Comparison of ENCODE assay signal across 1 cellular context in the genomic region with DNA sequence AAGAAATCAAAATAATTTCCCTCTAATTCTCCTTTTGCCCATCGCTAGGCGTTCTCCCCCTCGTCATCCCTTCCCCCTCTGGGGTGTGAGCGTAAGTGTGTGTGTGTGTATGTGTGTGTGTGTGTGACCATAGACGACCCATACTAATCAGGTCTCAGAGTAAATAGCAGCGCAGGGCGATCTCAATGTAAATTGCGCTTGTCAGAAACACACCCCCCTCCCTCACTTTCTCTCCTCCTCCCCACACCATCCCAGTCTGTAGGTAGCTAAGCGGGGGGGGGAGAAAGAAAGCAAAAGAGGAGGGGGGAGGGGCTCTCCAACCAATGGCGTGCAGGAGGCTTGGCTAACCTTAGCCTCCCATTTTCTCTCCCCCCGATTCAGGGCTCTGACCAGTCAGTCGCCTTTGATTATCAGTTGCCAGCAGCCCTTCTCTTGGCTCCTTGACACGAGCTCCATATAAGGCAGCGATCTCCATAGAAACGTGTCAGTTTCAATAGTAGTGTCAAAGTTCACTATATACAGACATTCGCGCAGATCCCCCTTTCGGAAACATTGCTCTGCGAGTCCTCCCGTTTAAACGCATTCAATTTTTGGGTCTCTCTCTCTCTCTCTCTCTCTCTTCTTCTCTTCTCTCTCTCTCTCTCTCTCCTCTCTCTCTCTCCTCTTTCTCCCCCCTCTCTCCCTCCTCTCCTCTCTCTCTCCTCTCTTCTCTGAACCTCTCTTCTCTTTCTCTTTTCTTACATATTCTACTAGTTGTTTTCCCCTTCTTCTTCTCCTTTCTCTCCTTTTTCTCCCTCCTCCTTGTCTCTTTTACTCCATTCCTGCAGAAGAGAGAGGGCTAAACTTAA.
TF ChIP-seq lines count a peak whose summit lies in the region.

A gene (plus strand): TSS at position 546 of the 848 bp plus-strand sequence. CDS start 1,802 bp downstream, outside the sequence.

TF ChIP-seq in HEK293, 187 proteins besides CTCF, POLR2A, EP300 and RAD21 (continued from another document and continues in another):
- TF ChIP-seq, protein P1, sequence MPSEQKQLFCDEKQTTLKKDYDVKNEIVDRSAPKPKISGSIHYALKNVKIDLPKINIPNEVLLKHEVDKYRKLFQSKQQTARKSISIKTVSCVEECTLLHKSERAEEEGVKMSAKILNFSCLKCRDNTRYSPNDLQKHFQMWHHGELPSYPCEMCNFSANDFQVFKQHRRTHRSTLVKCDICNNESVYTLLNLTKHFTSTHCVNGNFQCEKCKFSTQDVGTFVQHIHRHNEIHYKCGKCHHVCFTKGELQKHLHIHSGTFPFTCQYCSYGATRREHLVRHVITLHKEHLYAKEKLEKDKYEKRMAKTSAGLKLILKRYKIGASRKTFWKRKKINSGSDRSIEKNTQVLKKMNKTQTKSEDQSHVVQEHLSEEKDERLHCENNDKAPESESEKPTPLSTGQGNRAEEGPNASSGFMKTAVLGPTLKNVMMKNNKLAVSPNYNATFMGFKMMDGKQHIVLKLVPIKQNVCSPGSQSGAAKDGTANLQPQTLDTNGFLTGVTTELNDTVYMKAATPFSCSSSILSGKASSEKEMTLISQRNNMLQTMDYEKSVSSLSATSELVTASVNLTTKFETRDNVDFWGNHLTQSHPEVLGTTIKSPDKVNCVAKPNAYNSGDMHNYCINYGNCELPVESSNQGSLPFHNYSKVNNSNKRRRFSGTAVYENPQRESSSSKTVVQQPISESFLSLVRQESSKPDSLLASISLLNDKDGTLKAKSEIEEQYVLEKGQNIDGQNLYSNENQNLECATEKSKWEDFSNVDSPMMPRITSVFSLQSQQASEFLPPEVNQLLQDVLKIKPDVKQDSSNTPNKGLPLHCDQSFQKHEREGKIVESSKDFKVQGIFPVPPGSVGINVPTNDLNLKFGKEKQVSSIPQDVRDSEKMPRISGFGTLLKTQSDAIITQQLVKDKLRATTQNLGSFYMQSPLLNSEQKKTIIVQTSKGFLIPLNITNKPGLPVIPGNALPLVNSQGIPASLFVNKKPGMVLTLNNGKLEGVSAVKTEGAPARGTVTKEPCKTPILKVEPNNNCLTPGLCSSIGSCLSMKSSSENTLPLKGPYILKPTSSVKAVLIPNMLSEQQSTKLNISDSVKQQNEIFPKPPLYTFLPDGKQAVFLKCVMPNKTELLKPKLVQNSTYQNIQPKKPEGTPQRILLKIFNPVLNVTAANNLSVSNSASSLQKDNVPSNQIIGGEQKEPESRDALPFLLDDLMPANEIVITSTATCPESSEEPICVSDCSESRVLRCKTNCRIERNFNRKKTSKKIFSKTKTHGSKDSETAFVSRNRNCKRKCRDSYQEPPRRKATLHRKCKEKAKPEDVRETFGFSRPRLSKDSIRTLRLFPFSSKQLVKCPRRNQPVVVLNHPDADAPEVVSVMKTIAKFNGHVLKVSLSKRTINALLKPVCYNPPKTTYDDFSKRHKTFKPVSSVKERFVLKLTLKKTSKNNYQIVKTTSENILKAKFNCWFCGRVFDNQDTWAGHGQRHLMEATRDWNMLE (tag by site-specific recombination; conservative IDR thresholded peaks at IDR 0.05; ENCODE audit: low read depth): peak; percentile 42
- TF ChIP-seq, protein P2, sequence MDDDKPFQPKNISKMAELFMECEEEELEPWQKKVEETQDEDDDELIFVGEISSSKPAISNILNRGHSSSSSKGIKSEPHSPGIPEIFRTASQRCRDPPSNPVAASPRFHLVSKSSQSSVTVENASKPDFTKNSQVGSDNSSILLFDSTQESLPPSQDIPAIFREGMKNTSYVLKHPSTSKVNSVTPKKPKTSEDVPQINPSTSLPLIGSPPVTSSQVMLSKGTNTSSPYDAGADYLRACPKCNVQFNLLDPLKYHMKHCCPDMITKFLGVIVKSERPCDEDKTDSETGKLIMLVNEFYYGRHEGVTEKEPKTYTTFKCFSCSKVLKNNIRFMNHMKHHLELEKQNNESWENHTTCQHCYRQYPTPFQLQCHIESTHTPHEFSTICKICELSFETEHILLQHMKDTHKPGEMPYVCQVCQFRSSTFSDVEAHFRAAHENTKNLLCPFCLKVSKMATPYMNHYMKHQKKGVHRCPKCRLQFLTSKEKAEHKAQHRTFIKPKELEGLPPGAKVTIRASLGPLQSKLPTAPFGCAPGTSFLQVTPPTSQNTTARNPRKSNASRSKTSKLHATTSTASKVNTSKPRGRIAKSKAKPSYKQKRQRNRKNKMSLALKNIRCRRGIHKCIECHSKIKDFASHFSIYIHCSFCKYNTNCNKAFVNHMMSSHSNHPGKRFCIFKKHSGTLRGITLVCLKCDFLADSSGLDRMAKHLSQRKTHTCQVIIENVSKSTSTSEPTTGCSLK (tag by site-specific recombination; IDR thresholded peaks at IDR 0.05): no peak
- TF ChIP-seq ZBTB20 (tag by site-specific recombination; IDR thresholded peaks at IDR 0.05) (peak; percentile 17; the same call in 1 of the 2 replicates), MEIS1 (CRISPR knock-in tag; IDR thresholded peaks at IDR 0.05; ENCODE audit: borderline replicate concordance) (no peak), ZNF394 (tag by site-specific recombination; IDR thresholded peaks at IDR 0.05; ENCODE audit: borderline replicate concordance) (peak; percentile 69; the same call in 1 of the 2 replicates), GLI2 (tag by site-specific recombination; IDR thresholded peaks at IDR 0.05; ENCODE audit: borderline replicate concordance, low read depth) (no peak; the same call in 1 of the 2 replicates), ZNF423 (tag by site-specific recombination; IDR thresholded peaks at IDR 0.05) (peak; percentile 74), ZNF776 (tag by site-specific recombination; IDR thresholded peaks at IDR 0.05; ENCODE audit: borderline replicate concordance) (peak; percentile 94), ZBTB17 (tag by site-specific recombination; IDR thresholded peaks at IDR 0.05) (peak; percentile 86), REPIN1 (tag by site-specific recombination; IDR thresholded peaks at IDR 0.05; ENCODE audit: low read depth) (no peak; the same call in 1 of the 2 replicates), ZNF416 (tag by site-specific recombination; IDR thresholded peaks at IDR 0.05) (0 out of 2 replicates have a peak, but pooled peaks have one; percentile 32), ZNF184 (tag by site-specific recombination; IDR thresholded peaks at IDR 0.05) (peak; percentile 71; the same call in 1 of the 2 replicates), ZNF121 (tag by site-specific recombination; IDR thresholded peaks at IDR 0.05) (no peak; the same call in 1 of the 2 replicates), ZFP41 (tag by site-specific recombination; IDR thresholded peaks at IDR 0.05; ENCODE audit: borderline replicate concordance) (0 out of 2 replicates have a peak, but pooled peaks have one; percentile 49), ZFHX2 (tag by site-specific recombination; conservative IDR thresholded peaks at IDR 0.05) (peak; percentile 82), KLF10 (tag by site-specific recombination; IDR thresholded peaks at IDR 0.05) (peak; percentile 99), ZXDB (tag by site-specific recombination; IDR thresholded peaks at IDR 0.05) (peak; percentile 88), ZNF23 (tag by site-specific recombination; IDR thresholded peaks at IDR 0.05; ENCODE audit: borderline replicate concordance) (no peak), FEZF1 (tag by site-specific recombination; IDR thresholded peaks at IDR 0.05) (peak; percentile 84), ZNF585B (tag by site-specific recombination; IDR thresholded peaks at IDR 0.05) (0 out of 2 replicates have a peak, but pooled peaks have one; percentile 7), ZNF510 (tag by site-specific recombination; IDR thresholded peaks at IDR 0.05; ENCODE audit: insufficient replicate concordance) (peak; percentile 56), WT1 (tag by site-specific recombination; IDR thresholded peaks at IDR 0.05) (peak; percentile 83), ZNF548 (tag by site-specific recombination; IDR thresholded peaks at IDR 0.05) (0 out of 2 replicates have a peak, but pooled peaks have one; percentile 28), ZNF707 (tag by site-specific recombination; IDR thresholded peaks at IDR 0.05) (no peak), OVOL3 (tag by site-specific recombination; IDR thresholded peaks at IDR 0.05) (peak; percentile 90), ZNF549 (tag by site-specific recombination; IDR thresholded peaks at IDR 0.05) (no peak), ZNF473 (tag by site-specific recombination; IDR thresholded peaks at IDR 0.05) (peak; percentile 86), ZBTB48 (tag by site-specific recombination; IDR thresholded peaks at IDR 0.05) (peak; percentile 61), ZNF19 (tag by site-specific recombination; IDR thresholded peaks at IDR 0.05; ENCODE audit: low read depth) (peak; percentile 89)
- TF ChIP-seq, protein P3, sequence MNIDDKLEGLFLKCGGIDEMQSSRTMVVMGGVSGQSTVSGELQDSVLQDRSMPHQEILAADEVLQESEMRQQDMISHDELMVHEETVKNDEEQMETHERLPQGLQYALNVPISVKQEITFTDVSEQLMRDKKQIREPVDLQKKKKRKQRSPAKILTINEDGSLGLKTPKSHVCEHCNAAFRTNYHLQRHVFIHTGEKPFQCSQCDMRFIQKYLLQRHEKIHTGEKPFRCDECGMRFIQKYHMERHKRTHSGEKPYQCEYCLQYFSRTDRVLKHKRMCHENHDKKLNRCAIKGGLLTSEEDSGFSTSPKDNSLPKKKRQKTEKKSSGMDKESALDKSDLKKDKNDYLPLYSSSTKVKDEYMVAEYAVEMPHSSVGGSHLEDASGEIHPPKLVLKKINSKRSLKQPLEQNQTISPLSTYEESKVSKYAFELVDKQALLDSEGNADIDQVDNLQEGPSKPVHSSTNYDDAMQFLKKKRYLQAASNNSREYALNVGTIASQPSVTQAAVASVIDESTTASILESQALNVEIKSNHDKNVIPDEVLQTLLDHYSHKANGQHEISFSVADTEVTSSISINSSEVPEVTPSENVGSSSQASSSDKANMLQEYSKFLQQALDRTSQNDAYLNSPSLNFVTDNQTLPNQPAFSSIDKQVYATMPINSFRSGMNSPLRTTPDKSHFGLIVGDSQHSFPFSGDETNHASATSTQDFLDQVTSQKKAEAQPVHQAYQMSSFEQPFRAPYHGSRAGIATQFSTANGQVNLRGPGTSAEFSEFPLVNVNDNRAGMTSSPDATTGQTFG (tag by site-specific recombination; IDR thresholded peaks at IDR 0.05; ENCODE audit: borderline replicate concordance): peak; percentile 84
- TF ChIP-seq, protein P4, sequence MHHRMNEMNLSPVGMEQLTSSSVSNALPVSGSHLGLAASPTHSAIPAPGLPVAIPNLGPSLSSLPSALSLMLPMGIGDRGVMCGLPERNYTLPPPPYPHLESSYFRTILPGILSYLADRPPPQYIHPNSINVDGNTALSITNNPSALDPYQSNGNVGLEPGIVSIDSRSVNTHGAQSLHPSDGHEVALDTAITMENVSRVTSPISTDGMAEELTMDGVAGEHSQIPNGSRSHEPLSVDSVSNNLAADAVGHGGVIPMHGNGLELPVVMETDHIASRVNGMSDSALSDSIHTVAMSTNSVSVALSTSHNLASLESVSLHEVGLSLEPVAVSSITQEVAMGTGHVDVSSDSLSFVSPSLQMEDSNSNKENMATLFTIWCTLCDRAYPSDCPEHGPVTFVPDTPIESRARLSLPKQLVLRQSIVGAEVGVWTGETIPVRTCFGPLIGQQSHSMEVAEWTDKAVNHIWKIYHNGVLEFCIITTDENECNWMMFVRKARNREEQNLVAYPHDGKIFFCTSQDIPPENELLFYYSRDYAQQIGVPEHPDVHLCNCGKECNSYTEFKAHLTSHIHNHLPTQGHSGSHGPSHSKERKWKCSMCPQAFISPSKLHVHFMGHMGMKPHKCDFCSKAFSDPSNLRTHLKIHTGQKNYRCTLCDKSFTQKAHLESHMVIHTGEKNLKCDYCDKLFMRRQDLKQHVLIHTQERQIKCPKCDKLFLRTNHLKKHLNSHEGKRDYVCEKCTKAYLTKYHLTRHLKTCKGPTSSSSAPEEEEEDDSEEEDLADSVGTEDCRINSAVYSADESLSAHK (tag by site-specific recombination; IDR thresholded peaks at IDR 0.05): peak; percentile 89
- TF ChIP-seq, protein P5, sequence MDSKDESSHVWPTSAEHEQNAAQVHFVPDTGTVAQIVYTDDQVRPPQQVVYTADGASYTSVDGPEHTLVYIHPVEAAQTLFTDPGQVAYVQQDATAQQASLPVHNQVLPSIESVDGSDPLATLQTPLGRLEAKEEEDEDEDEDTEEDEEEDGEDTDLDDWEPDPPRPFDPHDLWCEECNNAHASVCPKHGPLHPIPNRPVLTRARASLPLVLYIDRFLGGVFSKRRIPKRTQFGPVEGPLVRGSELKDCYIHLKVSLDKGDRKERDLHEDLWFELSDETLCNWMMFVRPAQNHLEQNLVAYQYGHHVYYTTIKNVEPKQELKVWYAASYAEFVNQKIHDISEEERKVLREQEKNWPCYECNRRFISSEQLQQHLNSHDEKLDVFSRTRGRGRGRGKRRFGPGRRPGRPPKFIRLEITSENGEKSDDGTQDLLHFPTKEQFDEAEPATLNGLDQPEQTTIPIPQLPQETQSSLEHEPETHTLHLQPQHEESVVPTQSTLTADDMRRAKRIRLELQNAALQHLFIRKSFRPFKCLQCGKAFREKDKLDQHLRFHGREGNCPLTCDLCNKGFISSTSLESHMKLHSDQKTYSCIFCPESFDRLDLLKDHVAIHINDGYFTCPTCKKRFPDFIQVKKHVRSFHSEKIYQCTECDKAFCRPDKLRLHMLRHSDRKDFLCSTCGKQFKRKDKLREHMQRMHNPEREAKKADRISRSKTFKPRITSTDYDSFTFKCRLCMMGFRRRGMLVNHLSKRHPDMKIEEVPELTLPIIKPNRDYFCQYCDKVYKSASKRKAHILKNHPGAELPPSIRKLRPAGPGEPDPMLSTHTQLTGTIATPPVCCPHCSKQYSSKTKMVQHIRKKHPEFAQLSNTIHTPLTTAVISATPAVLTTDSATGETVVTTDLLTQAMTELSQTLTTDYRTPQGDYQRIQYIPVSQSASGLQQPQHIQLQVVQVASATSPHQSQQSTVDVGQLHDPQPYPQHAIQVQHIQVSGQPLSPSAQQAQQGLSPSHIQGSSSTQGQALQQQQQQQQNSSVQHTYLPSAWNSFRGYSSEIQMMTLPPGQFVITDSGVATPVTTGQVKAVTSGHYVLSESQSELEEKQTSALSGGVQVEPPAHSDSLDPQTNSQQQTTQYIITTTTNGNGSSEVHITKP (tag by site-specific recombination; IDR thresholded peaks at IDR 0.05): peak; percentile 98
- TF ChIP-seq, protein P6, sequence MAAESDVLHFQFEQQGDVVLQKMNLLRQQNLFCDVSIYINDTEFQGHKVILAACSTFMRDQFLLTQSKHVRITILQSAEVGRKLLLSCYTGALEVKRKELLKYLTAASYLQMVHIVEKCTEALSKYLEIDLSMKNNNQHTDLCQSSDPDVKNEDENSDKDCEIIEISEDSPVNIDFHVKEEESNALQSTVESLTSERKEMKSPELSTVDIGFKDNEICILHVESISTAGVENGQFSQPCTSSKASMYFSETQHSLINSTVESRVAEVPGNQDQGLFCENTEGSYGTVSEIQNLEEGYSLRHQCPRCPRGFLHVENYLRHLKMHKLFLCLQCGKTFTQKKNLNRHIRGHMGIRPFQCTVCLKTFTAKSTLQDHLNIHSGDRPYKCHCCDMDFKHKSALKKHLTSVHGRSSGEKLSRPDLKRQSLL (tag by site-specific recombination; IDR thresholded peaks at IDR 0.05): no peak
